ENCODE assay signal across 13 cellular contexts in the genomic region with DNA sequence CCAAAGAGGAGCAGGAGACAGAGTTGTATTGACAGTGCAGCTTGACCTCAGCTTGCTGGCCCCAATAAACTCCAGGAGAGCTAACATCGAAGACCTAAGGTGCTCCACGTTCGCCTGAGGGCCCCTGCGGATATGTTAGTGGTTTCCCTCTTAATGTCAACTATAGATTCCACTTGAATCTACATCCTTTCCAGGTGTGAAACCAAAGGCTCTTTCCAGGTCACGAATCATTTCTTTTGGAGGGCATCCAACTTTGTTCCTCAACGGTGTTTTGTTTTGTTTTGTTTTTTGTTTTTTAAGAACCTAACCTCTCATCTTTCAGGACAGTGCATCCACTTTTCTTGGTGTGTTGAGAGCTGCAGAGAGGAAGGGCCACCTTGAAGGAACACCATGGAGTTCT.
DNase-seq lines count a peak whose midpoint lies in the region; ATAC-seq and TF ChIP-seq lines count a peak whose summit lies in the region.
"Had no signal": no experiment of that assay in that cellular context is flagged by ENCODE, and none has a peak within 500 bp of the region (broad histone marks: within the 10 kb centered on the region; RNA-seq: fewer than 3 reads in every experiment).

No MANE protein-coding gene starts in this region.

- H3K9ac ChIP-seq in mesenchymal stem cell (ENCODE audit: low read length): no peak overlapping the region

- H4K8ac ChIP-seq in mesenchymal stem cell (ENCODE audit: low read length): no peak overlapping the region

- no peak overlapping the region for H2AK5ac ChIP-seq in mesenchymal stem cell (ENCODE audit: low read length, severe bottlenecking)

- H3K4me3 Mint-ChIP-seq in activated T-helper 17 cell treated with anti-CD3 and anti-CD28 coated beads, Interleukin-2, amount 50 U/mL, for 72 hours: peak overlapping the region; percentile 29
- H3K4me3 Mint-ChIP-seq in naive B cell: no peak overlapping the region
- H3K4me3 Mint-ChIP-seq: activated naive CD8-positive, alpha-beta T cell treated with anti-CD3 and anti-CD28 coated beads, Interleukin-2, amount 10 ng/mL, durations not matched to agents 7 days and 5 days; IgD-negative memory B cell; nephron progenitor cell; type B pancreatic cell had no signal

- H3K4me3 ChIP-seq in mesenchymal stem cell (ENCODE audit: insufficient read depth in 1 of 2, low read depth in 1 of 2, low read length in 2 of 2): no peak overlapping the region

- no peak overlapping the region for H3K4ac ChIP-seq in mesenchymal stem cell (ENCODE audit: low read depth in 1 of 2, low read length in 2 of 2)

- H3K36me3 Mint-ChIP-seq in activated T-helper 17 cell treated with anti-CD3 and anti-CD28 coated beads, Interleukin-2, amount 50 U/mL, for 72 hours (ENCODE audit: low read depth): no peaks in the 10 kb centered on the region
- H3K36me3 Mint-ChIP-seq in naive B cell: no peaks in the 10 kb centered on the region
- H3K36me3 Mint-ChIP-seq: IgD-negative memory B cell, type B pancreatic cell had no signal

- H3K27ac Mint-ChIP-seq in activated T-helper 17 cell treated with anti-CD3 and anti-CD28 coated beads, Interleukin-2, amount 50 U/mL, for 72 hours: no peak overlapping the region
- peak overlapping the region in 4 of 6 donors; percentile 4 to 56 (median 48) for H3K27ac Mint-ChIP-seq in naive B cell
- H3K27ac Mint-ChIP-seq: activated naive CD8-positive, alpha-beta T cell treated with anti-CD3 and anti-CD28 coated beads, Interleukin-2, amount 10 ng/mL, durations not matched to agents 7 days and 5 days; nephron progenitor cell; type B pancreatic cell had no signal

- H3K23ac ChIP-seq in mesenchymal stem cell (ENCODE audit: low read length in 2 of 2): no peak overlapping the region

- H4K91ac ChIP-seq in mesenchymal stem cell (ENCODE audit: low read length): no peak overlapping the region

- no peak overlapping the region for H2BK120ac ChIP-seq in mesenchymal stem cell (ENCODE audit: low read depth, low read length)

- no peak overlapping the region for H3K27ac ChIP-seq in mesenchymal stem cell (ENCODE audit: low read length, poor library complexity, severe bottlenecking)

- no peak overlapping the region for H2BK12ac ChIP-seq in mesenchymal stem cell (ENCODE audit: low read length in 2 of 2)

- no peaks in the 10 kb centered on the region for H3K27me3 Mint-ChIP-seq in activated T-helper 17 cell treated with anti-CD3 and anti-CD28 coated beads, Interleukin-2, amount 50 U/mL, for 72 hours
- H3K27me3 Mint-ChIP-seq in naive B cell: no peaks in the 10 kb centered on the region
- H3K27me3 Mint-ChIP-seq: activated naive CD8-positive, alpha-beta T cell treated with anti-CD3 and anti-CD28 coated beads, Interleukin-2, amount 10 ng/mL, durations not matched to agents 7 days and 5 days; IgD-negative memory B cell; type B pancreatic cell had no signal

- no peaks in the 10 kb centered on the region for H3K9me3 ChIP-seq in mesenchymal stem cell (ENCODE audit: control insufficient read depth, low read length)

- H3K36me3 ChIP-seq in mesenchymal stem cell (ENCODE audit: control insufficient read depth in 1 of 2, insufficient read depth in 2 of 2, low read depth in 1 of 2, low read length in 2 of 2): no peaks in the 10 kb centered on the region

- no peaks in the 10 kb centered on the region for H3K4me1 ChIP-seq in mesenchymal stem cell (ENCODE audit: control insufficient read depth, insufficient read depth, low read depth, low read length)

- H2AFZ ChIP-seq in mesenchymal stem cell (ENCODE audit: low read depth, low read length): no peak overlapping the region

- peaks cover 13% of the 10 kb centered on the region for H3K4me1 Mint-ChIP-seq in activated T-helper 17 cell treated with anti-CD3 and anti-CD28 coated beads, Interleukin-2, amount 50 U/mL, for 72 hours
- peaks cover 10 to 27% (median 20%) of the 10 kb centered on the region in 3 donors for H3K4me1 Mint-ChIP-seq in naive B cell

- H2BK5ac ChIP-seq in mesenchymal stem cell (ENCODE audit: low read depth, low read length, poor library complexity, severe bottlenecking): no peak overlapping the region

- H2BK15ac ChIP-seq in mesenchymal stem cell (ENCODE audit: low read depth, poor library complexity, severe bottlenecking): no peak overlapping the region

- H3K18ac ChIP-seq in mesenchymal stem cell (ENCODE audit: low read depth in 1 of 2, low read length in 2 of 2): no peak overlapping the region

- DNase-seq in DMS53 (lab: John Stamatoyannopoulos, UW) (peak; percentile 42), DMS53 treated with DMSO at 0.1 percent for 48 hours (lab: John Stamatoyannopoulos, UW; ENCODE audit: unreplicated experiment) (no peak), M059J (ENCODE audit: low read depth) (peak; percentile 77), naive B cell (no peak), mesenchymal stem cell (no peak), NCI-H1436 treated with DMSO at 0.1 percent for 48 hours (lab: John Stamatoyannopoulos, UW) (no peak)
- DNase-seq: activated naive CD8-positive, alpha-beta T cell treated with anti-CD3 and anti-CD28 coated beads, Interleukin-2, amount 10 ng/mL, durations not matched to agents 7 days and 5 days; kidney; nephron progenitor cell had no signal

- no peaks in the 10 kb centered on the region for H3K9me3 Mint-ChIP-seq in activated T-helper 17 cell treated with anti-CD3 and anti-CD28 coated beads, Interleukin-2, amount 50 U/mL, for 72 hours
- H3K9me3 Mint-ChIP-seq in naive B cell: peaks cover 0 to 2% (median 0%) of the 10 kb centered on the region in 7 donors
- H3K9me3 Mint-ChIP-seq: IgD-negative memory B cell, nephron progenitor cell, type B pancreatic cell had no signal

- 86% methylated on average over 5 of the region's 6 CpGs for WGBS in mesenchymal stem cell

- no peak overlapping the region for H3K14ac ChIP-seq in mesenchymal stem cell (ENCODE audit: low read length in 2 of 2)

- no peaks in the 10 kb centered on the region for H3K79me1 ChIP-seq in mesenchymal stem cell (replicated peaks; ENCODE audit: low read length, poor library complexity, severe bottlenecking)

- H3K27me3 ChIP-seq in mesenchymal stem cell (ENCODE audit: control insufficient read depth in 1 of 2, insufficient read depth in 1 of 2, low read length in 2 of 2): no peaks in the 10 kb centered on the region

- ATAC-seq in activated T-helper 17 cell treated with anti-CD3 and anti-CD28 coated beads, Interleukin-2, amount 50 U/mL, for 72 hours (replicated peaks): no peak
- ATAC-seq in naive B cell (ENCODE audit: low read depth in 2 of 2) (no peak), SK-N-SH treated with all-trans-retinoic acid at 6 μM for 48 hours (no peak)

- H3K4me2 ChIP-seq in mesenchymal stem cell (ENCODE audit: low read length, poor library complexity, severe bottlenecking): no peak overlapping the region

TF ChIP-seq in SK-N-SH treated with all-trans-retinoic acid at 6 μM for 48 hours, 23 proteins besides CTCF, POLR2A, EP300 and RAD21:
- TF ChIP-seq TCF4 (CRISPR knock-in tag; IDR thresholded peaks at IDR 0.05; ENCODE audit: borderline replicate concordance): no peak

Comparison
In these comparisons a context has a peak if more than half of its experiments do, and no peak if none do; other contexts are left out.
1. DNase-seq: peak in DMS53 (single experiment) and M059J (single experiment); none in DMS53 treated with DMSO at 0.1 percent for 48 hours (single experiment), naive B cell (single experiment), mesenchymal stem cell (single experiment) and NCI-H1436 treated with DMSO at 0.1 percent for 48 hours (single experiment).